Comparison of ENCODE assay signal across 26 cellular contexts in genomic region chr2:234410526-234410925, GRCh38.
DNase-seq lines count a peak whose midpoint lies in the region; ATAC-seq, FAIRE-seq and TF ChIP-seq lines count a peak whose summit lies in the region.
"Had no signal": no experiment of that assay in that cellular context is flagged by ENCODE, and none has a peak within 500 bp of the region (broad histone marks: within the 10 kb centered on the region; RNA-seq: fewer than 3 reads in every experiment).

No MANE protein-coding gene starts in this region.

- H3K4me2 ChIP-seq in astrocyte (ENCODE audit: low read length), result no peak overlapping the region
- H3K4me2 ChIP-seq: A549, KMS-11, smooth muscle cell had no signal

- H3K4me3 ChIP-seq in cardiac muscle cell (no peak overlapping the region), heart right ventricle (no peak overlapping the region), astrocyte (ENCODE audit: insufficient read depth, low read depth, low read length) (no peak overlapping the region)
- H3K4me3 ChIP-seq: A549, body of pancreas, smooth muscle cell, transverse colon had no signal

- ATAC-seq in heart right ventricle (no peak), memory B cell (ENCODE audit: low read depth) (no peak)
- ATAC-seq in stimulated activated memory B cell treated with anti-CD40 and anti-IgM and Interleukin-4, amounts not matched to agents 10 μg/mL and 1 μg/mL and 100 μg/mL, for 72 hours, result no peak
- ATAC-seq: A549, body of pancreas had no signal

- no peak overlapping the region for H3K9ac ChIP-seq in astrocyte (ENCODE audit: low read length)
- H3K9ac ChIP-seq: KMS-11 had no signal

- TF ChIP-seq CTCF in cardiac muscle cell (IDR thresholded peaks at IDR 0.05; ENCODE audit: low read depth, low read length) (no peak), heart right ventricle (IDR thresholded peaks at IDR 0.05) (no peak), astrocyte (IDR thresholded peaks at IDR 0.05; ENCODE audit: insufficient read depth, low read depth, low read length) (no peak)

- H3K27ac Mint-ChIP-seq in astrocyte (ENCODE audit: unreplicated experiment) (no peak overlapping the region), memory B cell (peak overlapping the region; percentile 41)
- peak overlapping the region; percentile 13 for H3K27ac Mint-ChIP-seq in stimulated activated memory B cell treated with anti-CD40 and anti-IgM and Interleukin-4, amounts not matched to agents 10 μg/mL and 1 μg/mL and 100 μg/mL, for 72 hours
- H3K27ac Mint-ChIP-seq: activated T-cell treated with anti-CD3 and anti-CD28 coated beads, Interleukin-2, amount 50 U/mL, for 24 hours; CD4-positive, alpha-beta T cell had no signal

- 43 to 58% methylated on average over 5 of the region's 5 CpGs for WGBS in heart right ventricle, 2 donors

- H2AFZ ChIP-seq in astrocyte (ENCODE audit: low read depth, low read length), result peak overlapping the region; percentile 3

- peaks cover 2% of the 10 kb centered on the region for H3K27me3 Mint-ChIP-seq in astrocyte (ENCODE audit: low read depth, unreplicated experiment)
- no peaks in the 10 kb centered on the region for H3K27me3 Mint-ChIP-seq in memory B cell
- peaks cover 5% of the 10 kb centered on the region for H3K27me3 Mint-ChIP-seq in stimulated activated memory B cell treated with anti-CD40 and anti-IgM and Interleukin-4, amounts not matched to agents 10 μg/mL and 1 μg/mL and 100 μg/mL, for 72 hours
- H3K27me3 Mint-ChIP-seq: activated T-cell treated with anti-CD3 and anti-CD28 coated beads, Interleukin-2, amount 50 U/mL, for 24 hours; CD4-positive, alpha-beta T cell had no signal

- H3K27ac ChIP-seq in cardiac muscle cell (peak overlapping the region; percentile 70), heart right ventricle (no peak overlapping the region), astrocyte (ENCODE audit: low read depth, low read length) (no peak overlapping the region)
- H3K27ac ChIP-seq: body of pancreas, KMS-11, transverse colon had no signal

- H3K9me3 Mint-ChIP-seq in astrocyte (ENCODE audit: unreplicated experiment) (peaks cover under 1% of the 10 kb centered on the region), memory B cell (no peaks in the 10 kb centered on the region)
- no peaks in the 10 kb centered on the region for H3K9me3 Mint-ChIP-seq in stimulated activated memory B cell treated with anti-CD40 and anti-IgM and Interleukin-4, amounts not matched to agents 10 μg/mL and 1 μg/mL and 100 μg/mL, for 72 hours
- H3K9me3 Mint-ChIP-seq: activated T-cell treated with anti-CD3 and anti-CD28 coated beads, Interleukin-2, amount 50 U/mL, for 24 hours; CD4-positive, alpha-beta T cell had no signal

- H3K9me3 ChIP-seq in cardiac muscle cell (ENCODE audit: low read depth) (no peaks in the 10 kb centered on the region), heart right ventricle (no peaks in the 10 kb centered on the region), astrocyte (ENCODE audit: insufficient read depth, low read depth, low read length) (no peaks in the 10 kb centered on the region)
- H3K9me3 ChIP-seq: A549, body of pancreas, transverse colon had no signal

- H3K79me2 ChIP-seq in astrocyte (ENCODE audit: insufficient read depth, low read length), result no peaks in the 10 kb centered on the region

- intact Hi-C loops in heart right ventricle (cut with DNase I) (no loop called here), posterior vena cava (cut with DNase I) (no loop called here)

- no peaks in the 10 kb centered on the region for H3K27me3 ChIP-seq in cardiac muscle cell
- H3K27me3 ChIP-seq in heart right ventricle, result peaks cover 0 to 28% (median 4%) of the 10 kb centered on the region in 7 donors
- no peaks in the 10 kb centered on the region for H3K27me3 ChIP-seq in astrocyte (ENCODE audit: insufficient read depth, low read length)
- H3K27me3 ChIP-seq: body of pancreas, transverse colon had no signal

- DNase-seq in cardiac muscle cell (ENCODE audit: low read depth in 1 of 2, low spot score in 1 of 2) (peak in 1 of 2 donors; percentile 46), heart right ventricle (no peak), astrocyte (ENCODE audit: low read depth) (no peak), memory B cell (ENCODE audit: low spot score in 2 of 2) (no peak), posterior vena cava (ENCODE audit: low spot score) (no peak), GF-D8 (lab: John Stamatoyannopoulos, UW) (no peak)
- DNase-seq in effector CD8-positive, alpha-beta T cell (lab: John Stamatoyannopoulos, UW), result no peak
- DNase-seq: activated gamma-delta T cell; activated T-cell treated with anti-CD3 and anti-CD28 coated beads, Interleukin-2, amount 50 U/mL, for 24 hours; AML-193; body of pancreas; CD4-positive, alpha-beta T cell; effector CD4-positive, alpha-beta T cell; EL; erythroblast; NCI-H1436 treated with DMSO at 0.1 percent for 48 hours; NCI-H2107; occipital lobe; RPMI8226; T-helper 1 cell; transverse colon had no signal

- no peaks in the 10 kb centered on the region for H4K20me1 ChIP-seq in astrocyte (ENCODE audit: insufficient read depth, low read length)

- H3K4me3 Mint-ChIP-seq in astrocyte (ENCODE audit: unreplicated experiment) (no peak overlapping the region), memory B cell (no peak overlapping the region)
- no peak overlapping the region for H3K4me3 Mint-ChIP-seq in stimulated activated memory B cell treated with anti-CD40 and anti-IgM and Interleukin-4, amounts not matched to agents 10 μg/mL and 1 μg/mL and 100 μg/mL, for 72 hours
- H3K4me3 Mint-ChIP-seq: activated T-cell treated with anti-CD3 and anti-CD28 coated beads, Interleukin-2, amount 50 U/mL, for 24 hours; CD4-positive, alpha-beta T cell had no signal

- FAIRE-seq in astrocyte (lab: Jason Lieb, UNC), result no peak
- FAIRE-seq: A549, H54 had no signal

- peaks cover 11% of the 10 kb centered on the region for H3K4me1 Mint-ChIP-seq in astrocyte (ENCODE audit: low read depth, unreplicated experiment)
- peaks cover 29% of the 10 kb centered on the region for H3K4me1 Mint-ChIP-seq in memory B cell
- H3K4me1 Mint-ChIP-seq in stimulated activated memory B cell treated with anti-CD40 and anti-IgM and Interleukin-4, amounts not matched to agents 10 μg/mL and 1 μg/mL and 100 μg/mL, for 72 hours, result peaks cover 45% of the 10 kb centered on the region

- H3K36me3 ChIP-seq in cardiac muscle cell, result no peaks in the 10 kb centered on the region
- H3K36me3 ChIP-seq in heart right ventricle, result no peaks in the 10 kb centered on the region
- no peaks in the 10 kb centered on the region for H3K36me3 ChIP-seq in astrocyte (ENCODE audit: insufficient read depth, low read length)
- H3K36me3 ChIP-seq: transverse colon had no signal

- H3K4me1 ChIP-seq in cardiac muscle cell (ENCODE audit: low read depth) (no peaks in the 10 kb centered on the region), heart right ventricle (peaks cover 0 to 3% (median 0%) of the 10 kb centered on the region in 9 donors), astrocyte (ENCODE audit: insufficient read depth, low read length) (peaks cover 5% of the 10 kb centered on the region)
- H3K4me1 ChIP-seq: body of pancreas, transverse colon had no signal

- H3K36me3 Mint-ChIP-seq in astrocyte (ENCODE audit: low read depth, unreplicated experiment) (no peaks in the 10 kb centered on the region), memory B cell (peaks cover 2% of the 10 kb centered on the region)
- H3K36me3 Mint-ChIP-seq in stimulated activated memory B cell treated with anti-CD40 and anti-IgM and Interleukin-4, amounts not matched to agents 10 μg/mL and 1 μg/mL and 100 μg/mL, for 72 hours, result no peaks in the 10 kb centered on the region
